Comparison of ENCODE assay signal across 19 cellular contexts in the genomic region with DNA sequence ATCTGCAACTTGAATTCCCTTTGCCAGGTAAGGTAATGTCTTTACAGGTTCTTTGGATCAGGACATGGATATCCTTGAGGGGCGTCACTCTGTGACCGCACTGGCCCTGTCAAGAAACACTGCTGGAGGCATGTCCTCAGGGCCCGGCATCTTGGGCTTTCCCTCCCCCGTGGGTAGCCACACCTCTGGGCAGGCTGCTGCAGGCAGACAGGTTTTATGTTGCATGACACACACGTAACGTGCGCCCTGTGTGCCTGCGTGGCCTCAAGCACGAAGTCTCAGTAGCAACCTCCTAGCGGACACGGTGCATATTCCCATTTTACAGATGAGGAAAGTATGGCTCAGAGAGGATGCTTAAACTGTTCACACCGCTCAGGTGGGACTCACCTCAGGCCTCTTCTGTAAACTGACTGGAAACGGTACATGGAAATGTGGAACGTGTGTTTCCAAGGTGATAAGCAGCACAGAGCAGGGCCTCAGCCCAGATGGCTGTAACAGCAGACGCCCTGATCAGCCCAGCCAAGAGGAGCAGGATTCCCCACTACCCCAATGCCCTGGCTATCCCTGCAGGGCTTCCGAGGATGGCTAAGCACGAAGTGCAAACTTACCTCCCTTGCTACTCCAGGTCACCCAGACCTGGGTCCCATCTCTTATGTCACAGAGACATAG.
"Had no signal": no experiment of that assay in that cellular context is flagged by ENCODE, and none has a peak within 500 bp of the region (broad histone marks: within the 10 kb centered on the region; RNA-seq: fewer than 3 reads in every experiment).

No MANE protein-coding gene starts in this region.

- H3K27me3 Mint-ChIP-seq: activated CD4-positive, alpha-beta memory T cell treated with anti-CD3 and anti-CD28 coated beads, Interleukin-2, amount 10 ng/mL, durations not matched to agents 7 days and 5 days; activated CD4-positive, alpha-beta T cell treated with anti-CD3 and anti-CD28 coated beads, Interleukin-2, amount 10 ng/mL, durations not matched to agents 7 days and 5 days; activated T-helper 17 cell treated with anti-CD3 and anti-CD28 coated beads, Interleukin-2, amount 50 U/mL, for 72 hours; effector memory CD8-positive, alpha-beta T cell; stimulated activated naive CD8-positive, alpha-beta T cell treated with anti-CD3 and anti-CD28 coated beads, Interleukin-15, Interleukin-2, amounts not matched to agents 100 ng/mL and 50 ng/mL, for 24 hours had no signal

- DNase-seq: activated CD4-positive, alpha-beta memory T cell treated with anti-CD3 and anti-CD28 coated beads, Interleukin-2, amount 10 ng/mL, durations not matched to agents 7 days and 5 days; activated CD4-positive, alpha-beta T cell treated with anti-CD3 and anti-CD28 coated beads, Interleukin-2, amount 10 ng/mL, durations not matched to agents 7 days and 5 days; activated CD4-positive, CD25-positive, alpha-beta regulatory T cell treated with anti-CD3 and anti-CD28 coated beads, Interleukin-2, amount 50 U/mL, for 72 hours; activated CD8-positive, alpha-beta memory T cell treated with anti-CD3 and anti-CD28 coated beads, Interleukin-2, amount 50 U/mL, for 48 hours; activated gamma-delta T cell treated with Interleukin-2 at 50 U/mL for 16 hours; activated T-cell treated with anti-CD3 and anti-CD28 coated beads, Interleukin-2, amount 50 U/mL, for 4 hours; cerebellar nuclear complex; effector memory CD8-positive, alpha-beta T cell; erythroblast; gastrocnemius medialis; left lung; mesendoderm; nephron progenitor cell; nucleus accumbens; stimulated activated CD4-positive, alpha-beta T cell treated with anti-CD3 and anti-CD28 coated beads, Interleukin-2, amount 100 ng/mL, for 48 hours; T-helper 2 cell had no signal

- H3K4me3 Mint-ChIP-seq: activated CD4-positive, alpha-beta memory T cell treated with anti-CD3 and anti-CD28 coated beads, Interleukin-2, amount 10 ng/mL, durations not matched to agents 7 days and 5 days; activated CD4-positive, alpha-beta T cell treated with anti-CD3 and anti-CD28 coated beads, Interleukin-2, amount 10 ng/mL, durations not matched to agents 7 days and 5 days; activated T-cell treated with anti-CD3 and anti-CD28 coated beads, Interleukin-2, amount 50 U/mL, for 4 hours; activated T-helper 17 cell treated with anti-CD3 and anti-CD28 coated beads, Interleukin-2, amount 50 U/mL, for 72 hours; effector memory CD8-positive, alpha-beta T cell; nephron progenitor cell; stimulated activated naive CD8-positive, alpha-beta T cell treated with anti-CD3 and anti-CD28 coated beads, Interleukin-15, Interleukin-2, amounts not matched to agents 100 ng/mL and 50 ng/mL, for 24 hours had no signal

- H3K4me1 Mint-ChIP-seq: activated CD4-positive, alpha-beta memory T cell treated with anti-CD3 and anti-CD28 coated beads, Interleukin-2, amount 10 ng/mL, durations not matched to agents 7 days and 5 days; activated CD4-positive, alpha-beta T cell treated with anti-CD3 and anti-CD28 coated beads, Interleukin-2, amount 10 ng/mL, durations not matched to agents 7 days and 5 days; activated T-helper 17 cell treated with anti-CD3 and anti-CD28 coated beads, Interleukin-2, amount 50 U/mL, for 72 hours had no signal

- H3K27ac Mint-ChIP-seq: activated CD4-positive, alpha-beta memory T cell treated with anti-CD3 and anti-CD28 coated beads, Interleukin-2, amount 10 ng/mL, durations not matched to agents 7 days and 5 days; activated CD4-positive, alpha-beta T cell treated with anti-CD3 and anti-CD28 coated beads, Interleukin-2, amount 10 ng/mL, durations not matched to agents 7 days and 5 days; activated naive CD4-positive, alpha-beta T cell treated with anti-CD3 and anti-CD28 coated beads, Interleukin-2, amount 50 U/mL, for 72 hours; activated T-helper 17 cell treated with anti-CD3 and anti-CD28 coated beads, Interleukin-2, amount 50 U/mL, for 72 hours; effector memory CD8-positive, alpha-beta T cell; nephron progenitor cell; stimulated activated naive CD8-positive, alpha-beta T cell treated with anti-CD3 and anti-CD28 coated beads, Interleukin-15, Interleukin-2, amounts not matched to agents 100 ng/mL and 50 ng/mL, for 24 hours had no signal

- H3K9me3 Mint-ChIP-seq: stimulated activated naive CD8-positive, alpha-beta T cell treated with anti-CD3 and anti-CD28 coated beads, Interleukin-15, Interleukin-2, amounts not matched to agents 100 ng/mL and 50 ng/mL, for 24 hours had no signal
